In genomic region chr5:143613329-143613728, GRCh38 we compare ENCODE assay signal across 30 cellular contexts.
DNase-seq lines count a peak whose midpoint lies in the region; ATAC-seq, FAIRE-seq and TF ChIP-seq lines count a peak whose summit lies in the region.
"Had no signal": no experiment of that assay in that cellular context is flagged by ENCODE, and none has a peak within 500 bp of the region (broad histone marks: within the 10 kb centered on the region; RNA-seq: fewer than 3 reads in every experiment).

No MANE protein-coding gene starts in this region.

- peaks cover 3% of the 10 kb centered on the region; the same call in 1 of the 2 replicates for H3K4me1 ChIP-seq in GM12878 (ENCODE audit: control insufficient read depth, insufficient read depth, low read length)
- no peaks in the 10 kb centered on the region for H3K4me1 ChIP-seq in transverse colon
- H3K4me1 ChIP-seq: spleen, suprapubic skin, uterus had no signal

- POLR2A ChIA-PET in GM12878 (lab: Charles Lee), result interaction anchor here (1.0 kb wide), 1 partner anchor 20 kb away, joined by 3 read pairs; no protein-coding TSS in a partner anchor

- SMC1A ChIA-PET in GM12878 (lab: Charles Lee; ENCODE audit: uncharacterized antibody, unreplicated experiment), result interaction anchor here (1.6 kb wide), 1 partner anchor 188 kb away, joined by 5 read pairs; no protein-coding TSS in a partner anchor

- no peak overlapping the region for H3K4me2 ChIP-seq in GM12878 (ENCODE audit: control insufficient read depth, insufficient read depth)
- H3K4me2 ChIP-seq: neural progenitor cell had no signal

- H3K4me3 ChIP-seq in GM12865 (ENCODE audit: low read depth, low read length) (no peak overlapping the region), GM12878 (no peak overlapping the region), transverse colon (no peak overlapping the region)
- H3K4me3 ChIP-seq: K562, neural progenitor cell, SJCRH30, spleen, suprapubic skin, uterus had no signal

- no TSS peak for BruUV-seq in GM12878 (replicated peaks; lab: Mats Ljungman, UMichigan)

- no peak for TF ChIP-seq CTCF in GM12865 (IDR thresholded peaks at IDR 0.05; ENCODE audit: insufficient read depth, low read depth, low read length, missing control alignments)
- no peak for TF ChIP-seq CTCF in GM12878 (IDR thresholded peaks at IDR 0.05 in 2 of 3, conservative IDR thresholded peaks at IDR 0.05 in 1 of 3; ENCODE audit: control insufficient read depth in 2 of 3, extremely low read depth in 1 of 3, insufficient read depth in 1 of 3, low read depth in 3 of 3, low read length in 3 of 3)
- TF ChIP-seq CTCF in transverse colon (IDR thresholded peaks at IDR 0.05), result no peak
- TF ChIP-seq CTCF in GM10266 (IDR thresholded peaks at IDR 0.05; ENCODE audit: control insufficient read depth, insufficient read depth, low read depth, missing control alignments), result no peak

- peak; percentile 54 for FAIRE-seq in GM12878 (lab: Jason Lieb, UNC)
- FAIRE-seq: endothelial cell of umbilical vein, H1, K562, TTC549 had no signal

- TF ChIP-seq EP300 in GM12878 (IDR thresholded peaks at IDR 0.05; ENCODE audit: borderline replicate concordance in 1 of 2, control insufficient read depth in 1 of 2, low read depth in 2 of 2, low read length in 2 of 2) (no peak), transverse colon (IDR thresholded peaks at IDR 0.05; ENCODE audit: low read depth) (no peak)

- TF ChIP-seq POLR2A in GM12878 (IDR thresholded peaks at IDR 0.05; ENCODE audit: low read depth, low read length) (no peak), transverse colon (IDR thresholded peaks at IDR 0.05) (no peak)

- DNase-seq in GM12865 (ENCODE audit: low read depth) (peak; percentile 37), GM12878 (ENCODE audit: low read depth, low spot score) (no peak), DMS53 (lab: John Stamatoyannopoulos, UW) (no peak), transverse colon (no peak), GM10266 (ENCODE audit: extremely low spot score) (no peak)
- DNase-seq: activated CD8-positive, alpha-beta T cell treated with anti-CD3 and anti-CD28 coated beads, Interleukin-2, amount 10 ng/mL, durations not matched to agents 7 days and 5 days; activated effector memory CD4-positive, alpha-beta T cell treated with Interleukin-2 at 50 U/mL for 16 hours; activated naive CD8-positive, alpha-beta T cell treated with anti-CD3 and anti-CD28 coated beads, Interleukin-2, amount 10 ng/mL, durations not matched to agents 7 days and 5 days; activated T-cell treated with anti-CD3 and anti-CD28 coated beads for 4 hours; Calu3; central memory CD4-positive, alpha-beta T cell; EL; NCI-H1417 treated with DMSO at 0.1 percent for 48 hours; NCI-H2107; right cardiac atrium; SJCRH30; spleen; stimulated activated CD4-positive, alpha-beta T cell treated with anti-CD3 and anti-CD28 coated beads, Interleukin-2, amount 100 ng/mL, for 48 hours; uterus had no signal

- H2AFZ ChIP-seq in GM12878 (ENCODE audit: control insufficient read depth, low read depth, low read length), result no peak overlapping the region
- H2AFZ ChIP-seq: neural progenitor cell had no signal

- no peaks in the 10 kb centered on the region for H3K79me2 ChIP-seq in GM12878 (ENCODE audit: control insufficient read depth, insufficient read depth, low read length)

- peak; percentile 72 for ATAC-seq in GM21390 (IDR thresholded peaks at IDR 0.05; ENCODE audit: unreplicated experiment)
- ATAC-seq in HG03469 (IDR thresholded peaks at IDR 0.05; ENCODE audit: unreplicated experiment), result peak; percentile 65
- ATAC-seq in GM12878, result peak; percentile 70
- ATAC-seq in HG03108 (IDR thresholded peaks at IDR 0.05; ENCODE audit: unreplicated experiment), result no peak
- ATAC-seq: activated CD8-positive, alpha-beta T cell treated with anti-CD3 and anti-CD28 coated beads, Interleukin-2, amount 10 ng/mL, durations not matched to agents 7 days and 5 days; K562; right cardiac atrium; stimulated activated effector memory CD8-positive, alpha-beta T cell treated with anti-CD3 and anti-CD28 coated beads, Interleukin-12 subunit alpha, Interleukin-12 subunit beta, amount 100 ng/mL, for 72 hours had no signal

- H3K9me3 ChIP-seq in GM12878 (replicated peaks; ENCODE audit: control insufficient read depth, insufficient read depth, low read length), result no peaks in the 10 kb centered on the region; the same call in 2 of the 3 replicates
- H3K9me3 ChIP-seq in transverse colon, result no peaks in the 10 kb centered on the region
- H3K9me3 ChIP-seq: SJCRH30, suprapubic skin, uterus had no signal

- no peaks in the 10 kb centered on the region for H4K20me1 ChIP-seq in GM12878 (ENCODE audit: control insufficient read depth, insufficient read depth)

- H3K27me3 ChIP-seq in GM12878 (replicated peaks in 1 of 2; ENCODE audit: control insufficient read depth in 2 of 2, insufficient read depth in 2 of 2, low read length in 1 of 2) (no peaks in the 10 kb centered on the region), transverse colon (no peaks in the 10 kb centered on the region)
- H3K27me3 ChIP-seq: neural progenitor cell, SJCRH30, spleen, suprapubic skin, uterus had no signal

- CTCF ChIA-PET in GM12878 (lab: Yijun Ruan, JAX), result no interaction called here

- no peak overlapping the region for H3K9ac ChIP-seq in GM12878 (ENCODE audit: control insufficient read depth, insufficient read depth, low read length)
- H3K9ac ChIP-seq: neural progenitor cell had no signal

- H3K27ac ChIP-seq in GM12878 (ENCODE audit: control insufficient read depth, insufficient read depth) (no peak overlapping the region), transverse colon (no peak overlapping the region)
- H3K27ac ChIP-seq: C4-2B, neural progenitor cell, SJCRH30, spleen, suprapubic skin, uterus had no signal

- WGBS in GM12878 (ENCODE audit: insufficient coverage, insufficient replicate concordance, low lambda C conversion rate, missing lambda C conversion rate), result 17% methylated on average over 3 of the region's 3 CpGs
- 79 to 80% methylated on average over 3 of the region's 3 CpGs for WGBS in transverse colon (ENCODE audit: low coverage in 1 of 2), 2 donors

- no peak for TF ChIP-seq RAD21 in GM12878 (IDR thresholded peaks at IDR 0.05; ENCODE audit: insufficient read depth, low read depth, low read length)

- in situ Hi-C loops in GM12878 (cut with MboI) (no loop called here), transverse colon (cut with MboI; ENCODE audit: low pct_ligation_motif_present in 1 of 4, low pct_unique_long_range_greater_than_20kb in 1 of 4, low sequenced_read_pairs in 3 of 4) (no loop called here)

- intact Hi-C loops in GM12878 (cut with micrococcal nuclease; ENCODE audit: unreplicated experiment) (no loop called here), transverse colon (cut with DNase I; ENCODE audit: low total_unique reads) (no loop called here)

- RAD21 ChIA-PET in GM12878 (lab: Charles Lee; ENCODE audit: unreplicated experiment), result no interaction called here

- H3K36me3 ChIP-seq in GM12878 (ENCODE audit: control insufficient read depth in 2 of 2, insufficient read depth in 2 of 2, low read length in 1 of 2) (no peaks in the 10 kb centered on the region), transverse colon (no peaks in the 10 kb centered on the region)
- H3K36me3 ChIP-seq: neural progenitor cell, SJCRH30, spleen, suprapubic skin, uterus had no signal

TF ChIP-seq in GM12878, 131 proteins besides CTCF, POLR2A, EP300 and RAD21:
- 0 out of 2 replicates have a peak, but pooled peaks have one; percentile 18 for TF ChIP-seq IRF4 (IDR thresholded peaks at IDR 0.05; ENCODE audit: low read depth, low read length)
- no peak for TF ChIP-seq RUNX3 (IDR thresholded peaks at IDR 0.05; ENCODE audit: low read length)
- 0 out of 2 replicates have a peak, but pooled peaks have one; percentile 37 for TF ChIP-seq NFIC (IDR thresholded peaks at IDR 0.05; ENCODE audit: low read depth, low read length)
- no peak for TF ChIP-seq SMAD1 (IDR thresholded peaks at IDR 0.05; ENCODE audit: low read depth, partially characterized antibody)
- TF ChIP-seq ETV6 (conservative IDR thresholded peaks at IDR 0.05 in 1 of 2, IDR thresholded peaks at IDR 0.05 in 1 of 2; ENCODE audit: borderline replicate concordance in 1 of 2, low read depth in 1 of 2), result 0 out of 4 replicates have a peak, but pooled peaks of 1 of the 2 experiments have one; percentile 21
- no peak for TF ChIP-seq HDAC2 (IDR thresholded peaks at IDR 0.05)
- 0 out of 2 replicates have a peak, but pooled peaks have one; percentile 24 for TF ChIP-seq FOXM1 (IDR thresholded peaks at IDR 0.05; ENCODE audit: low read depth, low read length)
- TF ChIP-seq JUNB (IDR thresholded peaks at IDR 0.05), result peak; percentile 88
